8 cellular contexts compared by ENCODE assay signal in the genomic region with DNA sequence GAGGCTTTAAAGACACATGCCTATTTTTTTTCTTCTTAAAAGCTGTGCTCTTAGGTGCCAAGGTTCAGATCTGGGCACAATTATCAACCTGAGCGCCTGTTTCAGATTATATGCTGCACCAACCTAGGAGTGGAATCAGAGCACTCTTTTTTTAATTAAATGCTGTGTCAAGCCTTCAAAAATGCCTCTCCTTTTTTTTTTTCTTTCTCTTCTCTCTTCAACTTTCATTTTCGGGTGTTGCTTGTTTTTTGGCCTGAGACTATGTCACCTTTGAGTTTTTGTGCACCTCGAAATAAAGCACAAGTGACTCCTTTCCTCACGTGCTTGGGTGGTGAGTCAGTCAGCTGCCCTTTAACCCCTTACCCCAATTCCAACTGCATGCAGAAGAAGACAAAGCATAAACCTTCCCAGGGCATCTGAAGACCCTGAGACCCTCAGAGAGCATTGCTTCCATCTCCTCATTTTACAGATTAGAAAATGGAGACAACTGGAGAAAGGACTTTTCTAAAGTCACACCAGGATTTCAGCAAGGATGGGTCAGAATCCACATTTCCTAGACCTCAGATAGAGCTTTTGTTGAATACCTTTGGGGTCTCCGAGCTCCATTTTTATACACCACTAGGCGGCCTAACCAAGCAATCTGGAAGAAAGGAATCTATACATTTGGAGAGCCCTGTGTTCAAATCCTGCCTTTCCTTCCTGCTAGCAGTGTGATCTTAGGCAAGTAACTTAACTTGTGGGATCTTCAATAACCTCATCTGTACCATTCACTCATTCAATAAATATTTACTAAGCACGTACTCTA. TPM values are rescaled to one million over a fixed set of nuclear protein-coding genes. Genes with fewer than 3 reads are reported as not detected.
DNase-seq lines count a peak whose midpoint lies in the region; ATAC-seq and TF ChIP-seq lines count a peak whose summit lies in the region.

No MANE protein-coding gene starts in this region.

- peak overlapping the region; percentile 82 for H2AFZ ChIP-seq in osteoblast (ENCODE audit: low read length)

- CTCF ChIA-PET in CD4-positive, alpha-beta memory T cell (lab: Charles Lee; ENCODE audit: partially characterized antibody), result interaction anchor here (0.7 kb wide), 1 partner anchor 18 kb away, joined by 5 read pairs; no protein-coding TSS in a partner anchor

- no peaks in the 10 kb centered on the region for H3K4me1 Mint-ChIP-seq in CD14-positive monocyte
- peaks cover 0 to 1% (median 0%) of the 10 kb centered on the region in 4 donors for H3K4me1 Mint-ChIP-seq in CD4-positive, alpha-beta memory T cell
- no peaks in the 10 kb centered on the region for H3K4me1 Mint-ChIP-seq in activated T-cell treated with anti-CD3 and anti-CD28 coated beads, Interleukin-2, amount 50 U/mL, for 4 hours (ENCODE audit: low read depth)

- H3K9me3 Mint-ChIP-seq in CD14-positive monocyte, result peaks cover 0 to 2% (median 0%) of the 10 kb centered on the region in 7 donors
- peaks cover 0 to 1% (median 0%) of the 10 kb centered on the region in 8 donors for H3K9me3 Mint-ChIP-seq in CD4-positive, alpha-beta memory T cell
- no peaks in the 10 kb centered on the region for H3K9me3 Mint-ChIP-seq in activated T-cell treated with anti-CD3 and anti-CD28 coated beads, Interleukin-2, amount 50 U/mL, for 4 hours

- no peak overlapping the region for H3K27ac Mint-ChIP-seq in CD14-positive monocyte
- H3K27ac Mint-ChIP-seq in CD4-positive, alpha-beta memory T cell, result no peak overlapping the region

- H3K4me3 ChIP-seq in coronary artery, result peak overlapping the region; percentile 61
- peak overlapping the region; percentile 69 for H3K4me3 ChIP-seq in osteoblast (ENCODE audit: insufficient read depth, low read length)
- H3K4me3 ChIP-seq in CD4-positive, alpha-beta memory T cell (ENCODE audit: low read length in 2 of 2), result no peak overlapping the region

- peak overlapping the region; percentile 88 to 93 for H3K27ac ChIP-seq in coronary artery
- H3K27ac ChIP-seq in osteoblast (ENCODE audit: low read depth, low read length), result peak overlapping the region; percentile 95
- no peak overlapping the region for H3K27ac ChIP-seq in CD4-positive, alpha-beta memory T cell (ENCODE audit: low read depth, low read length)

- ATAC-seq in HG03280 (IDR thresholded peaks at IDR 0.05; ENCODE audit: unreplicated experiment), result peak; percentile 23
- ATAC-seq in activated T-cell treated with anti-CD3 and anti-CD28 coated beads, Interleukin-2, amount 50 U/mL, for 4 hours, result no peak

- POLR2A ChIA-PET in CD4-positive, alpha-beta memory T cell (lab: Charles Lee; ENCODE audit: partially characterized antibody), result no interaction called here

- no peak overlapping the region for H3K4me3 Mint-ChIP-seq in CD14-positive monocyte
- H3K4me3 Mint-ChIP-seq in CD4-positive, alpha-beta memory T cell, result no peak overlapping the region
- no peak overlapping the region for H3K4me3 Mint-ChIP-seq in activated T-cell treated with anti-CD3 and anti-CD28 coated beads, Interleukin-2, amount 50 U/mL, for 4 hours

- no peaks in the 10 kb centered on the region for H3K27me3 ChIP-seq in osteoblast (ENCODE audit: insufficient read depth, low read length)
- no peaks in the 10 kb centered on the region for H3K27me3 ChIP-seq in CD4-positive, alpha-beta memory T cell (ENCODE audit: insufficient read depth, low read length)

- no peaks in the 10 kb centered on the region for H3K9me3 ChIP-seq in osteoblast (ENCODE audit: low read depth, low read length)
- no peaks in the 10 kb centered on the region for H3K9me3 ChIP-seq in CD4-positive, alpha-beta memory T cell (ENCODE audit: control insufficient read depth in 1 of 2, low read length in 2 of 2)

- H4K20me1 ChIP-seq in osteoblast (ENCODE audit: insufficient read depth, low read length), result peaks cover 2% of the 10 kb centered on the region

- TF ChIP-seq CTCF in coronary artery (IDR thresholded peaks at IDR 0.05) (no peak), osteoblast (IDR thresholded peaks at IDR 0.05; ENCODE audit: extremely low read depth, low read depth, low read length) (no peak), CD14-positive monocyte (IDR thresholded peaks at IDR 0.05) (no peak)

- H3K4me1 ChIP-seq in osteoblast (ENCODE audit: insufficient read depth, low read length), result peaks cover 37% of the 10 kb centered on the region
- no peaks in the 10 kb centered on the region for H3K4me1 ChIP-seq in CD4-positive, alpha-beta memory T cell (ENCODE audit: insufficient read depth, low read length)

- DNase-seq in EH (ENCODE audit: low read depth) (peak; percentile 21), coronary artery (ENCODE audit: low spot score) (no peak), osteoblast (ENCODE audit: insufficient read length, low spot score, missing footprints) (peak; percentile 2), CD14-positive monocyte (ENCODE audit: low spot score) (no peak), NCI-H524 treated with DMSO at 0.1 percent for 48 hours (lab: John Stamatoyannopoulos, UW) (no peak)
- DNase-seq in CD4-positive, alpha-beta memory T cell, result no peak
- DNase-seq in activated T-cell treated with anti-CD3 and anti-CD28 coated beads, Interleukin-2, amount 50 U/mL, for 4 hours, result no peak

- intact Hi-C loops in CD14-positive monocyte (cut with micrococcal nuclease), result no loop called here
- intact Hi-C loops in CD4-positive, alpha-beta memory T cell (cut with micrococcal nuclease), result no loop called here

- H3K4me2 ChIP-seq in osteoblast (ENCODE audit: insufficient read depth, low read length), result peak overlapping the region; percentile 87

- H3K79me2 ChIP-seq in osteoblast (ENCODE audit: insufficient read depth, low read length), result peaks cover 44% of the 10 kb centered on the region

- peaks cover 4 to 7% (median 6%) of the 10 kb centered on the region in 3 donors for H3K27me3 Mint-ChIP-seq in CD14-positive monocyte (ENCODE audit: low read depth in 3 of 3)
- peaks cover 3 to 9% of the 10 kb centered on the region in 2 donors for H3K27me3 Mint-ChIP-seq in CD4-positive, alpha-beta memory T cell
- peaks cover 3% of the 10 kb centered on the region for H3K27me3 Mint-ChIP-seq in activated T-cell treated with anti-CD3 and anti-CD28 coated beads, Interleukin-2, amount 50 U/mL, for 4 hours (ENCODE audit: low read depth)

- no peaks in the 10 kb centered on the region for H3K36me3 Mint-ChIP-seq in CD14-positive monocyte
- no peaks in the 10 kb centered on the region for H3K36me3 Mint-ChIP-seq in CD4-positive, alpha-beta memory T cell
- H3K36me3 Mint-ChIP-seq in activated T-cell treated with anti-CD3 and anti-CD28 coated beads, Interleukin-2, amount 50 U/mL, for 4 hours (ENCODE audit: insufficient read depth), result no peaks in the 10 kb centered on the region

- no peaks in the 10 kb centered on the region for H3K36me3 ChIP-seq in osteoblast (ENCODE audit: insufficient read depth, low read length)
- H3K36me3 ChIP-seq in CD4-positive, alpha-beta memory T cell (ENCODE audit: insufficient read depth, low read length), result no peaks in the 10 kb centered on the region

RNA-seq across cellular contexts. Expression of gene PRICKLE2, which starts 0.6 kb away (rescaled TPM):
- 18.8 and 25.0 TPM in 2 replicates for total RNA-seq in osteoblast
- not detected for polyA plus RNA-seq in CD14-positive monocyte
- not detected for total RNA-seq in CD4-positive, alpha-beta memory T cell
- not detected for polyA plus RNA-seq in CD4-positive, alpha-beta memory T cell
- not detected for total RNA-seq in activated T-cell treated with anti-CD3 and anti-CD28 coated beads, Interleukin-2, amount 50 U/mL, for 4 hours

Comparison
In these comparisons a context has a peak if more than half of its experiments do, and no peak if none do; other contexts are left out.
1. DNase-seq: peak in EH (single experiment) and osteoblast (single experiment); none in coronary artery (single experiment), CD14-positive monocyte (single experiment), CD4-positive, alpha-beta memory T cell (0 of 5), activated T-cell treated with anti-CD3 and anti-CD28 coated beads, Interleukin-2, amount 50 U/mL, for 4 hours (single experiment) and NCI-H524 treated with DMSO at 0.1 percent for 48 hours (single experiment).
2. H3K4me3 ChIP-seq: peak in coronary artery (single experiment) and osteoblast (single experiment); none in CD4-positive, alpha-beta memory T cell (0 of 2).
3. RNA of gene PRICKLE2, which starts 0.6 kb away (total RNA-seq): 18.8 to 25.0 TPM in osteoblast; not detected in activated T-cell treated with anti-CD3 and anti-CD28 coated beads, Interleukin-2, amount 50 U/mL, for 4 hours and not detected in CD4-positive, alpha-beta memory T cell; every median in the first group is over 10 times any median in the second.